In the genomic region with DNA sequence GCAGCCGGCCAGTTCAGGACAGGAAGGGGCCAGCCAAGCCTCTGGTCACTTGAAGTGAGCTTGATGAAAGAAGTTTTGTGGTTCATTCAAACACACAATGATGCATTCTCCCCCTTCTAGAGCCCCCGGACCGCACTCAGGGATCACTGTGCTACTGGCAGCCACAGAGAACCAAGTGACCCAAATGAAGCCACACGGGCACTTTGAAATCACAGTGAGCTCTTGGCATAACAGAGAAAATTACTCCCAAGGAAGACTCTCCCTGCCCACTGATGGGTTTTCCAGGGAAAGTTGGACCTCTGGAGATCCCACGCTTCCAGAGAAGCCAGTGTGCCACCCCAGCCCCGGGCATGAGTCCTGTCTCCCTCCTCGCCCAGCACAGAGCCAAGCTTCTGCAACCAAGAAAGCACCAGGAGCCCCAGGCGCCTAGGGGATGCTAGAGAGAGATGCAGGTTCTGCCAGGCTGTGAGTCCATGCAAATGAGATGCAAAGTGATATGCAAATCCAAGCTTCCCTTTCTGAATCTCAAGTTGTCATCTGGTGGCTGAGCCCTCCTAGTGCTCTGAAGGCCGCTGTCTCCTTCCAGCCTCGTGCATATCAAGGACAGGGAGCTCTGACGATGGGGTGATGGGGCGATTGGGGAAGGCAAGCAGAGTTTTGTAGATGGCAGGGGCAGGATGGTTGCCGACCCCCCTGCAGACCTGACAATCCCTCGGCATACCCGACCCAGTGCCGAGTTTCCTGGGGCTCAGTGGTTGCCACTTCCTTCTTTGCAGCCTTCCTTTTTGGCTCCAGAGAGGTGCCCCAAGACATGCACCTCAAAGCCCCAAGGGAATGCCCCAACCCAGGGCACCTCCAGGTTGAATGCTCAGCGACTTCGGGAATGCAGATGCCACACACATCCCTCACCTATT, we compare ENCODE assay signal across 17 cellular contexts. TPM values are rescaled to one million over a fixed set of nuclear protein-coding genes. Genes with fewer than 3 reads are reported as not detected.
A peak's percentile ranks its signal among the peaks of the same experiment; 100 is the strongest.
DNase-seq lines count a peak whose midpoint lies in the region; ATAC-seq, FAIRE-seq and TF ChIP-seq lines count a peak whose summit lies in the region.
"Had no signal": no experiment of that assay in that cellular context is flagged by ENCODE, and none has a peak within 500 bp of the region (broad histone marks: within the 10 kb centered on the region; RNA-seq: fewer than 3 reads in every experiment).

No MANE protein-coding gene starts in this region.

- no peak for TF ChIP-seq CTCF in A549 (IDR thresholded peaks at IDR 0.05)
- TF ChIP-seq CTCF in GM23338 (conservative IDR thresholded peaks at IDR 0.05; ENCODE audit: low read depth in 2 of 2), result no peak
- TF ChIP-seq CTCF in Peyer's patch (IDR thresholded peaks at IDR 0.05), result no peak
- no peak for TF ChIP-seq CTCF in left ventricle myocardium inferior (IDR thresholded peaks at IDR 0.05; ENCODE audit: borderline replicate concordance)

- H4K91ac ChIP-seq in neuronal stem cell (ENCODE audit: low read depth, low read length, poor library complexity), result no peak overlapping the region

- no peak overlapping the region for H2BK15ac ChIP-seq in neuronal stem cell (ENCODE audit: low read length)

- TF ChIP-seq RAD21 in A549 (conservative IDR thresholded peaks at IDR 0.05 in 1 of 2, IDR thresholded peaks at IDR 0.05 in 1 of 2), result no peak

- WGBS in A549 (ENCODE audit: missing lambda C conversion rate), result 38% methylated on average over 18 of the region's 18 CpGs
- no CpG with 5 or more reads among the region's 18 CpGs for WGBS in neuronal stem cell (ENCODE audit: extremely low coverage in 2 of 2, insufficient read length in 2 of 2, insufficient replicate concordance in 1 of 2), 2 donors

- H3K27me3 ChIP-seq in GM23338 (ENCODE audit: insufficient read depth) (no peaks in the 10 kb centered on the region), Peyer's patch (no peaks in the 10 kb centered on the region), neuronal stem cell (ENCODE audit: control insufficient read depth in 3 of 3, insufficient read depth in 3 of 3, low read depth in 1 of 3, low read length in 3 of 3) (peaks cover 0 to 9% (median 0%) of the 10 kb centered on the region in 3 experiments), left ventricle myocardium inferior (ENCODE audit: low read depth) (no peaks in the 10 kb centered on the region), HAP-1 (ENCODE audit: low read depth) (peaks cover 2% of the 10 kb centered on the region; the same call in 1 of the 2 replicates)

- H3K4me2 ChIP-seq in A549 (no peak overlapping the region), GM23338 (no peak overlapping the region), neuronal stem cell (ENCODE audit: insufficient read depth, low read length, poor library complexity, severe bottlenecking) (no peak overlapping the region)

- 0 out of 2 replicates have a peak, but pooled peaks cover 4% of the 10 kb centered on the region for H3K9me2 ChIP-seq in GM23338 (ENCODE audit: insufficient read depth)

- H4K8ac ChIP-seq in neuronal stem cell (ENCODE audit: low read depth, low read length), result no peak overlapping the region

- no peak overlapping the region for H3K27ac Mint-ChIP-seq in GM23338

- H3K18ac ChIP-seq in neuronal stem cell (ENCODE audit: low read length), result no peak overlapping the region

- H3K4ac ChIP-seq in neuronal stem cell (ENCODE audit: low read length), result no peak overlapping the region

- H3K27me3 Mint-ChIP-seq in GM23338 (ENCODE audit: insufficient read depth, low read depth, poor library complexity), result peaks cover 12% of the 10 kb centered on the region

- no peak overlapping the region for H2BK12ac ChIP-seq in neuronal stem cell (ENCODE audit: low read length)

- ATAC-seq in A549, result peak; percentile 11 to 19; a peak in 3 of 6 replicates
- ATAC-seq in GM23338, result no peak; the same call in 2 of the 3 replicates

- H2AK5ac ChIP-seq in neuronal stem cell (ENCODE audit: low read depth, low read length), result no peak overlapping the region

- H3K14ac ChIP-seq in neuronal stem cell (ENCODE audit: low read length), result no peak overlapping the region

- H3K4me3 Mint-ChIP-seq in GM23338, result no peak overlapping the region
- H3K4me3 Mint-ChIP-seq: CD4-positive, CD25-positive, alpha-beta regulatory T cell had no signal

- H4K20me1 ChIP-seq in GM23338 (replicated peaks; ENCODE audit: insufficient read depth), result no peaks in the 10 kb centered on the region

- no peak for FAIRE-seq in A549 (lab: Jason Lieb, UNC)
- FAIRE-seq: GM18507, RCC 7860 had no signal

- TF ChIP-seq POLR2A in A549 (IDR thresholded peaks at IDR 0.05; ENCODE audit: low read length) (no peak), Peyer's patch (IDR thresholded peaks at IDR 0.05) (no peak)

- POLR2A ChIA-PET in A549 (lab: Yijun Ruan, JAX), result interaction anchor here (3.2 kb wide), 1 partner anchor 59 kb away, joined by 16 read pairs; a partner anchor contains a TSS

- H3K79me2 ChIP-seq in GM23338 (replicated peaks; ENCODE audit: insufficient read depth), result no peaks in the 10 kb centered on the region

- H3K4me3 ChIP-seq in A549 (no peak overlapping the region), GM23338 (no peak overlapping the region), Peyer's patch (no peak overlapping the region), neuronal stem cell (ENCODE audit: low read length in 2 of 2) (no peak overlapping the region), left ventricle myocardium inferior (no peak overlapping the region), HAP-1 (no peak overlapping the region)

- H3K9ac ChIP-seq in neuronal stem cell (ENCODE audit: low read depth, low read length, poor library complexity), result no peak overlapping the region

- H2BK120ac ChIP-seq in neuronal stem cell (ENCODE audit: low read depth, low read length), result no peak overlapping the region

- no peaks in the 10 kb centered on the region for H3F3A ChIP-seq in GM23338 (replicated peaks; ENCODE audit: low read depth)

- H3K23ac ChIP-seq in neuronal stem cell (ENCODE audit: low read depth, low read length, poor library complexity), result no peak overlapping the region

- H3K36me3 Mint-ChIP-seq in GM23338 (ENCODE audit: low read depth), result no peaks in the 10 kb centered on the region
- H3K36me3 Mint-ChIP-seq: CD4-positive, CD25-positive, alpha-beta regulatory T cell had no signal

- DNase-seq in A549 (ENCODE audit: low read depth in 1 of 2, low spot score in 1 of 2), result no peak
- no peak for DNase-seq in GM23338 (ENCODE audit: low spot score)
- DNase-seq in Peyer's patch, result peak in 2 of 3 donors; percentile 28 to 40
- no peak for DNase-seq in neuronal stem cell (ENCODE audit: low spot score)
- DNase-seq in activated naive CD4-positive, alpha-beta T cell treated with Interleukin-2 at 50 U/mL for 16 hours, result no peak
- no peak for DNase-seq in AG20443 (ENCODE audit: low spot score)
- DNase-seq in left ventricle myocardium inferior, result no peak
- no peak for DNase-seq in HAP-1 (ENCODE audit: low spot score in 2 of 2)
- DNase-seq: CD4-positive, CD25-positive, alpha-beta regulatory T cell; GOT3; NCI-H1436; NCI-H2029; NCI-H510A; Right ventricle myocardium superior had no signal

- H3K36me3 ChIP-seq in GM23338 (ENCODE audit: insufficient read depth), result no peaks in the 10 kb centered on the region
- H3K36me3 ChIP-seq in Peyer's patch, result no peaks in the 10 kb centered on the region
- no peaks in the 10 kb centered on the region for H3K36me3 ChIP-seq in neuronal stem cell (replicated peaks in 1 of 2; ENCODE audit: control insufficient read depth in 2 of 2, insufficient read depth in 2 of 2, low read length in 2 of 2)
- no peaks in the 10 kb centered on the region for H3K36me3 ChIP-seq in left ventricle myocardium inferior
- no peaks in the 10 kb centered on the region for H3K36me3 ChIP-seq in HAP-1 (replicated peaks)

- H2AFZ ChIP-seq in GM23338 (peak overlapping the region; percentile 86; the same call in 1 of the 2 replicates), neuronal stem cell (ENCODE audit: low read length) (no peak overlapping the region)

- peak overlapping the region; percentile 3 for H2BK5ac ChIP-seq in neuronal stem cell (ENCODE audit: low read length)

- peaks cover 4% of the 10 kb centered on the region; the same call in 2 of the 3 replicates for H3K4me1 Mint-ChIP-seq in GM23338

- in situ Hi-C loops in HAP-1 (cut with MboI; ENCODE audit: low sequenced_read_pairs), result no loop called here

- no peak for TF ChIP-seq EP300 in A549 (IDR thresholded peaks at IDR 0.05)

- H3K79me1 ChIP-seq in neuronal stem cell (ENCODE audit: low read depth, low read length), result peaks cover 2% of the 10 kb centered on the region

- H3K4me1 ChIP-seq in A549, result no peaks in the 10 kb centered on the region
- H3K4me1 ChIP-seq in GM23338 (ENCODE audit: insufficient read depth), result no peaks in the 10 kb centered on the region; the same call in 1 of the 2 replicates
- H3K4me1 ChIP-seq in Peyer's patch, result no peaks in the 10 kb centered on the region
- peaks cover 0 to 5% of the 10 kb centered on the region in 2 donors for H3K4me1 ChIP-seq in neuronal stem cell (ENCODE audit: control insufficient read depth in 2 of 2, insufficient read depth in 1 of 2, low read depth in 1 of 2, low read length in 2 of 2)
- H3K4me1 ChIP-seq in left ventricle myocardium inferior, result no peaks in the 10 kb centered on the region
- H3K4me1 ChIP-seq in HAP-1, result no peaks in the 10 kb centered on the region

- H3K9me3 Mint-ChIP-seq in GM23338, result no peaks in the 10 kb centered on the region
- H3K9me3 Mint-ChIP-seq: CD4-positive, CD25-positive, alpha-beta regulatory T cell had no signal

- intact Hi-C loops in left ventricle myocardium inferior (cut with micrococcal nuclease), result no loop called here

- CTCF ChIA-PET in A549 (lab: Yijun Ruan, JAX), result interaction anchor here (0.5 to 2.3 kb wide), 8 partner anchors 8 to 123 kb away, joined by 3 to 11 read pairs (median 4); no protein-coding TSS in a partner anchor

- H3K27ac ChIP-seq in A549, result no peak overlapping the region
- no peak overlapping the region for H3K27ac ChIP-seq in GM23338 (ENCODE audit: low read depth)
- H3K27ac ChIP-seq in Peyer's patch, result no peak overlapping the region
- H3K27ac ChIP-seq in neuronal stem cell (replicated peaks; ENCODE audit: low read length), result no peak overlapping the region
- no peak overlapping the region for H3K27ac ChIP-seq in left ventricle myocardium inferior (replicated peaks)
- H3K27ac ChIP-seq: SK-N-MC had no signal

- no peaks in the 10 kb centered on the region; the same call in 2 of the 3 replicates for H3K9me3 ChIP-seq in A549
- no peaks in the 10 kb centered on the region for H3K9me3 ChIP-seq in Peyer's patch
- no peaks in the 10 kb centered on the region for H3K9me3 ChIP-seq in neuronal stem cell (replicated peaks in 1 of 2; ENCODE audit: control insufficient read depth in 2 of 2, insufficient read depth in 1 of 2, low read depth in 1 of 2, low read length in 2 of 2)
- H3K9me3 ChIP-seq in left ventricle myocardium inferior (replicated peaks), result no peaks in the 10 kb centered on the region
- no peaks in the 10 kb centered on the region for H3K9me3 ChIP-seq in HAP-1

RNA-seq across cellular contexts. Expression of a gene that starts 59.7 kb away (rescaled TPM):
- 1.3 and 3.4 TPM in 2 replicates for polyA plus RNA-seq in A549 (2011; rRNA removed)
- polyA plus RNA-seq in A549 (2012; cell fraction: cytosol; rRNA removed), result 0.62 and 0.69 TPM in 2 replicates
- 1.5 and 2.2 TPM in 2 replicates for polyA plus RNA-seq in A549 (2012; cell fraction: nucleus; rRNA removed)
- 1.7 to 2.4 TPM (median 1.9 TPM) in 3 replicates for polyA plus RNA-seq in A549 (2017; fragmentation: RNase III; extraction: RNeasy Plus Mini Kit Qiagen cat#74134 plus additional on column Dnase treatment)
- 14.7 and 16.0 TPM in 2 replicates for polyA minus RNA-seq in A549 (2011; rRNA and poly(A)+ RNA removed)
- 16.2 and 16.6 TPM in 2 replicates for total RNA-seq in GM23338 (2014; rRNA removed; shearing (Covaris generic))
- polyA plus RNA-seq in GM23338 (2016; fragmentation: Nextera tagmentation; extraction: Ambion mirVana), result 8.6 and 10.1 TPM in 2 replicates
- 10 to 100 TPM in 3 of 4 donors, 1 to 10 TPM in 1; 9.7 to 70.1 (median 23.2) TPM for total RNA-seq in Peyer's patch
- polyA plus RNA-seq in neuronal stem cell (2013, experiment 1 of 2), result 12.5 TPM
- 13.1 TPM for polyA plus RNA-seq in neuronal stem cell (2013, experiment 2 of 2)
- 19.7 TPM for total RNA-seq in left ventricle myocardium inferior

Comparison
In these comparisons a context has a peak if more than half of its experiments do, and no peak if none do; other contexts are left out.
1. DNase-seq: peak in Peyer's patch (2 of 3); none in A549 (0 of 2), GM23338 (single experiment), neuronal stem cell (single experiment), activated naive CD4-positive, alpha-beta T cell treated with Interleukin-2 at 50 U/mL for 16 hours (single experiment), AG20443 (single experiment), left ventricle myocardium inferior (single experiment) and HAP-1 (0 of 2).